ENCODE assay signal across 18 cellular contexts in the genomic region with DNA sequence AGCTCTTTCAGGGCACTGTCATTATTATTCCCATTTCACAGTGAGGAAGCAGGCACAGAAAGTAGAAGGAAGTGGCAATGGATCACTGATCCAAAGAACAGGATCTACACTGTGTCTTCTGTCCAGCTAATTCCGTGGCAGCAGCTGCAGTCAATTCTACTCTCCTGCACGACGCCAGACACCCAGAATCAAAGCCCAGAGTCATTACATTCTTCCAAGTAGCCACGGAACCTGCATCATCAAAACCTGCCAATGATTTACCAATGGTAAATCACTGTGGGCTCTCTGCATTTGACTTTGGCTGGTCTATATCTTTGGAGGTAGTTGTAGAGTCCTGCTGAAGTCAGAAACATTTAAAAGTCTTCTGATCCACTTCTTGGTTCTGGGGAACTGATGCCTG.
A peak's percentile ranks its signal among the peaks of the same experiment; 100 is the strongest.
DNase-seq lines count a peak whose midpoint lies in the region; ATAC-seq lines count a peak whose summit lies in the region.
"Had no signal": no experiment of that assay in that cellular context is flagged by ENCODE, and none has a peak within 500 bp of the region (broad histone marks: within the 10 kb centered on the region; RNA-seq: fewer than 3 reads in every experiment).

No MANE protein-coding gene starts in this region.

- peak; percentile 25 for DNase-seq in HK-2 (ENCODE audit: unreplicated experiment)
- peak; percentile 73 for DNase-seq in glomerular visceral epithelial cell (ENCODE audit: extremely low spot score)
- DNase-seq in left kidney (ENCODE audit: low read depth, low spot score), result peak; percentile 48
- DNase-seq in activated CD4-positive, alpha-beta T cell treated with anti-CD3 and anti-CD28 coated beads, Interleukin-2, amount 50 U/mL, for 4 hours, result no peak
- no peak for DNase-seq in activated CD4-positive, alpha-beta T cell treated with anti-CD3 and anti-CD28 coated beads, Interleukin-2, amount 50 U/mL, for 1 hour
- no peak for DNase-seq in NCI-H1092 (lab: John Stamatoyannopoulos, UW)
- DNase-seq: BE2C; C1 segment of cervical spinal cord; CD4-positive, CD25-positive, alpha-beta regulatory T cell; CD8-positive, alpha-beta memory T cell; COR-L47; GDM1; GOT3; H7; HFFc6 had no signal

- ATAC-seq in HG03571 (IDR thresholded peaks at IDR 0.05; ENCODE audit: unreplicated experiment), result no peak
- ATAC-seq: HCT116, HepG2 had no signal

Comparison
In these comparisons a context has a peak if more than half of its experiments do, and no peak if none do; other contexts are left out.
1. DNase-seq: peak in HK-2 (single experiment), glomerular visceral epithelial cell (single experiment) and left kidney (single experiment); none in activated CD4-positive, alpha-beta T cell treated with anti-CD3 and anti-CD28 coated beads, Interleukin-2, amount 50 U/mL, for 4 hours (0 of 2), activated CD4-positive, alpha-beta T cell treated with anti-CD3 and anti-CD28 coated beads, Interleukin-2, amount 50 U/mL, for 1 hour (single experiment) and NCI-H1092 (single experiment).